In genomic region chr1:17700981-17701870, GRCh38 we compare ENCODE assay signal across 1 cellular context.
TF ChIP-seq lines count a peak whose summit lies in the region.

No MANE protein-coding gene starts in this region.

TF ChIP-seq in GM23338, 12 proteins besides CTCF, POLR2A, EP300 and RAD21 (continued from another document):
- TF ChIP-seq ZNF462 (CRISPR knock-in tag; IDR thresholded peaks at IDR 0.05) (no peak), POLR2AphosphoS5 (IDR thresholded peaks at IDR 0.05; ENCODE audit: low read depth) (no peak), STAT1 (IDR thresholded peaks at IDR 0.05; ENCODE audit: unreplicated experiment) (no peak), ETS1 (IDR thresholded peaks at IDR 0.05) (no peak), CREB1 (CRISPR knock-in tag; IDR thresholded peaks at IDR 0.05; ENCODE audit: low read depth) (no peak), EZH2 (IDR thresholded peaks at IDR 0.05; ENCODE audit: low read depth, unreplicated experiment) (no peak), ZNF331 (CRISPR knock-in tag; IDR thresholded peaks at IDR 0.05; ENCODE audit: low read depth) (no peak), EZH2phosphoT487 (IDR thresholded peaks at IDR 0.05; ENCODE audit: unreplicated experiment) (no peak), JUNB (IDR thresholded peaks at IDR 0.05; ENCODE audit: unreplicated experiment) (no peak)
